ENCODE assay signal across 20 cellular contexts in genomic region chr5:94849324-94849723, GRCh38.
"Had no signal": no experiment of that assay in that cellular context is flagged by ENCODE, and none has a peak within 500 bp of the region (broad histone marks: within the 10 kb centered on the region; RNA-seq: fewer than 3 reads in every experiment).

No MANE protein-coding gene starts in this region.

- H3K4me1 ChIP-seq: breast epithelium, gastrocnemius medialis, left lung, thyroid gland had no signal

- H3K27ac ChIP-seq: breast epithelium, gastrocnemius medialis, left lung, thyroid gland had no signal

- ATAC-seq: esophagus mucosa, gastrocnemius medialis, left lung had no signal

- DNase-seq: activated CD4-positive, alpha-beta T cell treated with anti-CD3 and anti-CD28 coated beads, Interleukin-2, amount 50 U/mL, for 1 hour; activated CD4-positive, CD25-positive, alpha-beta regulatory T cell treated with anti-CD3 and anti-CD28 coated beads, Interleukin-2, amount 50 U/mL, for 72 hours; activated CD8-positive, alpha-beta memory T cell treated with anti-CD3 and anti-CD28 coated beads, Interleukin-2, amount 50 U/mL, for 4 hours; activated effector memory CD4-positive, alpha-beta T cell treated with Interleukin-2 at 50 U/mL for 16 hours; activated naive CD4-positive, alpha-beta T cell treated with anti-CD3 and anti-CD28 coated beads, Interleukin-2, amount 10 ng/mL, durations not matched to agents 7 days and 5 days; activated naive CD8-positive, alpha-beta T cell treated with anti-CD3 and anti-CD28 coated beads, Interleukin-2, amount 50 U/mL, for 24 hours; activated T-cell treated with anti-CD3 and anti-CD28 coated beads, Interleukin-2, amount 50 U/mL, for 48 hours; aorta; cortex of kidney; gastrocnemius medialis; head of caudate nucleus; left lung; stimulated activated CD4-positive, alpha-beta T cell treated with anti-CD3 and anti-CD28 coated beads, Interleukin-12 subunit alpha, Interleukin-12 subunit beta, amount 100 ng/mL, for 4 hours; stimulated activated CD4-positive, alpha-beta T cell treated with anti-CD3 and anti-CD28 coated beads, Interleukin-1b, Interleukin-23, amount 100 ng/mL, for 48 hours; stimulated activated CD8-positive, alpha-beta memory T cell treated with anti-CD3 and anti-CD28 coated beads, Interleukin-4, amount 100 ng/mL, for 48 hours; stimulated activated naive CD4-positive, alpha-beta T cell treated with Interleukin-2 at 50 U/mL for 16 hours; T1000; thyroid gland had no signal

- H3K36me3 ChIP-seq: breast epithelium, gastrocnemius medialis, thyroid gland had no signal

- H3K27me3 ChIP-seq: breast epithelium, gastrocnemius medialis, left lung, thyroid gland had no signal

- H3K4me3 ChIP-seq: breast epithelium, gastrocnemius medialis, left lung, thyroid gland had no signal

- H3K9me3 ChIP-seq: breast epithelium, gastrocnemius medialis, left lung, thyroid gland had no signal
